14 cellular contexts compared by ENCODE assay signal in the genomic region with DNA sequence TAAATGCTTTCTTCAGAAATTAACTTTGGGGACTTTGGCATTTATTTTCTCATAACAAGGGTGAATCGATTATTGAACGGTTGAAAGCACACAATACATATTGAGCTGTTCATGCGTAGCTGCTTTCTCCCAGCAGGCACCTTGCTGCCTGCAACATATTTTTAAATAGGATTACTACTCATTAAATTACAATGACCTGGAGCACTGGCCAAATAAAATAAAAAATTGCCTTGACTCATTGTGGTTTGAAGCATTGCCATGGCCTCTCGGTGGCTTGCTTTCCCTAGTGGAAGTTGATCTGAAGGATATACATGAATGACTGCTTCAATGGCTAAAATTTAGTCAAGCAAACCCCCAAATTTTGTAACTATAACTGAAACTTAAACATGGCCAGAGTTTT.
DNase-seq lines count a peak whose midpoint lies in the region; ATAC-seq lines count a peak whose summit lies in the region.
"Had no signal": no experiment of that assay in that cellular context is flagged by ENCODE, and none has a peak within 500 bp of the region (broad histone marks: within the 10 kb centered on the region; RNA-seq: fewer than 3 reads in every experiment).

No MANE protein-coding gene starts in this region.

- H3K36me3 ChIP-seq in MG63 (no peaks in the 10 kb centered on the region), H7 (replicated peaks; ENCODE audit: control insufficient read depth, insufficient read depth, low read length) (no peaks in the 10 kb centered on the region)
- H3K36me3 ChIP-seq: right lobe of liver had no signal

- H3K27me3 ChIP-seq in MG63 (no peaks in the 10 kb centered on the region), H7 (ENCODE audit: control insufficient read depth, insufficient read depth, low read length) (no peaks in the 10 kb centered on the region)
- H3K27me3 ChIP-seq: right lobe of liver had no signal

- H3K9me3 ChIP-seq in MG63 = 0 out of 2 replicates have a peak, but pooled peaks cover 3% of the 10 kb centered on the region
- H3K9me3 ChIP-seq: right lobe of liver had no signal

- DNase-seq in EL (peak; percentile 42), MG63 (peak; percentile 68), brain pericyte (ENCODE audit: low read depth, low spot score) (peak; percentile 29), myocyte (ENCODE audit: low read depth) (peak; percentile 63), H7 (no peak), NCI-H524 (lab: John Stamatoyannopoulos, UW) (no peak)
- DNase-seq: activated B cell treated with CpG ODN at 0.5 μM for 24 hours; CD8-positive, alpha-beta T cell; KG1; naive thymus-derived CD4-positive, alpha-beta T cell; NCI-H2081 treated with DMSO at 0.1 percent for 48 hours; right lobe of liver had no signal

- ATAC-seq in GM18858 (IDR thresholded peaks at IDR 0.05; ENCODE audit: unreplicated experiment) = no peak
- ATAC-seq in HG03097 (IDR thresholded peaks at IDR 0.05; ENCODE audit: low FRiP score, unreplicated experiment) = no peak
- ATAC-seq: CD8-positive, alpha-beta T cell; naive thymus-derived CD4-positive, alpha-beta T cell; right lobe of liver had no signal

- H3K4me3 ChIP-seq in MG63 = no peak overlapping the region
- H3K4me3 ChIP-seq in H7 (ENCODE audit: insufficient read depth, low read depth, low read length) = no peak overlapping the region
- H3K4me3 ChIP-seq: right lobe of liver had no signal

Comparison
In these comparisons a context has a peak if more than half of its experiments do, and no peak if none do; other contexts are left out.
1. DNase-seq: peak in EL (single experiment), MG63 (single experiment), brain pericyte (single experiment) and myocyte (single experiment); none in H7 (single experiment) and NCI-H524 (0 of 2).